In the genomic region with DNA sequence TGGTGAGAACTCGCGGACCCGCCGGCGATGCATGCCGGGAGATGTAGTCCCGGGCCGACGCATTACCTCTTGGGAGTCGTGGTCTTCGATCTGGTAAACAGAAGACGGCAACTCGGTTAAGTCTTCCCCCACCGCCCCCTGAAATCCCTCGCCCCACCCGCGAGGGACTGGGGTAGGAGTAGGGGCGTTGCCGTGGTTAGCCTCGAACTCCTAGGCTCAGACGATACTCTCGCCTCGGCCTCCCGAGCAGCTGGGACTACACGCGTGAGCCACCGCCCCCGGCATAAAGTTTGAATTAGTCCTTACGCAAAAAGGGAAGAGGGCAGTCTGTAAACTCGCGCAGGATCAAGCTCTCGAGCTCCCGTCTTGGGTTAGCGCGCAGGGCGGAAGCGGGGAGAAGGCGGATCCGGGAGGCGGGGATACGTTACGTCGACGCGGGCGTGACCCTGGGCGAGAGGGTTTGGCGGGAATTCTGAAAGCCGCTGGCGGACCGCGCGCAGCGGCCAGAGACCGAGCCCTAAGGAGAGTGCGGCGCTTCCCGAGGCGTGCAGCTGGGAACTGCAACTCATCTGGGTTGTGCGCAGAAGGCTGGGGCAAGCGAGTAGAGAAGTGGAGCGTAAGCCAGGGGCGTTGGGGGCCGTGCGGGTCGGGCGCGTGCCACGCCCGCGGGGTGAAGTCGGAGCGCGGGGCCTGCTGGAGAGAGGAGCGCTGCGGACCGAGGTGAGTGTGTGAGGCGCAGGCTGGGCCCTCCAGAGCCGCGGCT, we compare ENCODE assay signal across 1 cellular context.
TF ChIP-seq lines count a peak whose summit lies in the region.

A gene (plus strand): TSS at position 469 of the 763 bp plus-strand sequence. CDS start 3,585 bp downstream, outside the sequence.

TF ChIP-seq in GM12878, 131 proteins besides CTCF, POLR2A, EP300 and RAD21 (continued from another document):
- TF ChIP-seq, protein P1, sequence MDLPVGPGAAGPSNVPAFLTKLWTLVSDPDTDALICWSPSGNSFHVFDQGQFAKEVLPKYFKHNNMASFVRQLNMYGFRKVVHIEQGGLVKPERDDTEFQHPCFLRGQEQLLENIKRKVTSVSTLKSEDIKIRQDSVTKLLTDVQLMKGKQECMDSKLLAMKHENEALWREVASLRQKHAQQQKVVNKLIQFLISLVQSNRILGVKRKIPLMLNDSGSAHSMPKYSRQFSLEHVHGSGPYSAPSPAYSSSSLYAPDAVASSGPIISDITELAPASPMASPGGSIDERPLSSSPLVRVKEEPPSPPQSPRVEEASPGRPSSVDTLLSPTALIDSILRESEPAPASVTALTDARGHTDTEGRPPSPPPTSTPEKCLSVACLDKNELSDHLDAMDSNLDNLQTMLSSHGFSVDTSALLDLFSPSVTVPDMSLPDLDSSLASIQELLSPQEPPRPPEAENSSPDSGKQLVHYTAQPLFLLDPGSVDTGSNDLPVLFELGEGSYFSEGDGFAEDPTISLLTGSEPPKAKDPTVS (IDR thresholded peaks at IDR 0.05; ENCODE audit: low read depth, low read length) = no peak
- TF ChIP-seq ASH2L (IDR thresholded peaks at IDR 0.05; ENCODE audit: borderline replicate concordance, low read depth) = no peak
- TF ChIP-seq, protein P2, sequence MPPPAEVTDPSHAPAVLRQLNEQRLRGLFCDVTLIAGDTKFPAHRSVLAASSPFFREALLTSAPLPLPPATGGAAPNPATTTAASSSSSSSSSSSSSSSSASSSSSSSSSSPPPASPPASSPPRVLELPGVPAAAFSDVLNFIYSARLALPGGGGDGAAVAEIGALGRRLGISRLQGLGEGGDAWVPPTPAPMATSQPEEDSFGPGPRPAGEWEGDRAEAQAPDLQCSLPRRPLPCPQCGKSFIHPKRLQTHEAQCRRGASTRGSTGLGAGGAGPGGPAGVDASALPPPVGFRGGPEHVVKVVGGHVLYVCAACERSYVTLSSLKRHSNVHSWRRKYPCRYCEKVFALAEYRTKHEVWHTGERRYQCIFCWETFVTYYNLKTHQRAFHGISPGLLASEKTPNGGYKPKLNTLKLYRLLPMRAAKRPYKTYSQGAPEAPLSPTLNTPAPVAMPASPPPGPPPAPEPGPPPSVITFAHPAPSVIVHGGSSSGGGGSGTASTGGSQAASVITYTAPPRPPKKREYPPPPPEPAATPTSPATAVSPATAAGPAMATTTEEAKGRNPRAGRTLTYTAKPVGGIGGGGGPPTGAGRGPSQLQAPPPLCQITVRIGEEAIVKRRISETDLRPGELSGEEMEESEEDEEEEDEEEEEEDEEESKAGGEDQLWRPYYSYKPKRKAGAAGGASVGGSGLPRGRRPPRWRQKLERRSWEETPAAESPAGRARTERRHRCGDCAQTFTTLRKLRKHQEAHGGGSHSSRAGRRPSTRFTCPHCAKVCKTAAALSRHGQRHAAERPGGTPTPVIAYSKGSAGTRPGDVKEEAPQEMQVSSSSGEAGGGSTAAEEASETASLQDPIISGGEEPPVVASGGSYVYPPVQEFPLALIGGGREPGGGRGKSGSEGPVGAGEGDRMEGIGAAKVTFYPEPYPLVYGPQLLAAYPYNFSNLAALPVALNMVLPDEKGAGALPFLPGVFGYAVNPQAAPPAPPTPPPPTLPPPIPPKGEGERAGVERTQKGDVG (CRISPR knock-in tag; IDR thresholded peaks at IDR 0.05) = no peak
- TF ChIP-seq LARP7 (IDR thresholded peaks at IDR 0.05) = peak; percentile 72; the same call in 1 of the 2 replicates
- 0 out of 2 replicates have a peak, but pooled peaks have one; percentile 2 for TF ChIP-seq TCF12 (IDR thresholded peaks at IDR 0.05; ENCODE audit: low read depth, low read length)
- TF ChIP-seq, protein P3, sequence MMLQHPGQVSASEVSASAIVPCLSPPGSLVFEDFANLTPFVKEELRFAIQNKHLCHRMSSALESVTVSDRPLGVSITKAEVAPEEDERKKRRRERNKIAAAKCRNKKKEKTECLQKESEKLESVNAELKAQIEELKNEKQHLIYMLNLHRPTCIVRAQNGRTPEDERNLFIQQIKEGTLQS (IDR thresholded peaks at IDR 0.05; ENCODE audit: borderline replicate concordance, extremely low read depth, low read depth, low read length) = 0 out of 2 replicates have a peak, but pooled peaks have one; percentile 3
- TF ChIP-seq HCFC1 (IDR thresholded peaks at IDR 0.05; ENCODE audit: low read length) = peak; percentile 84
TF ChIP-seq in GM12878: peak in this region for 53.
